9 cellular contexts compared by ENCODE assay signal in the genomic region with DNA sequence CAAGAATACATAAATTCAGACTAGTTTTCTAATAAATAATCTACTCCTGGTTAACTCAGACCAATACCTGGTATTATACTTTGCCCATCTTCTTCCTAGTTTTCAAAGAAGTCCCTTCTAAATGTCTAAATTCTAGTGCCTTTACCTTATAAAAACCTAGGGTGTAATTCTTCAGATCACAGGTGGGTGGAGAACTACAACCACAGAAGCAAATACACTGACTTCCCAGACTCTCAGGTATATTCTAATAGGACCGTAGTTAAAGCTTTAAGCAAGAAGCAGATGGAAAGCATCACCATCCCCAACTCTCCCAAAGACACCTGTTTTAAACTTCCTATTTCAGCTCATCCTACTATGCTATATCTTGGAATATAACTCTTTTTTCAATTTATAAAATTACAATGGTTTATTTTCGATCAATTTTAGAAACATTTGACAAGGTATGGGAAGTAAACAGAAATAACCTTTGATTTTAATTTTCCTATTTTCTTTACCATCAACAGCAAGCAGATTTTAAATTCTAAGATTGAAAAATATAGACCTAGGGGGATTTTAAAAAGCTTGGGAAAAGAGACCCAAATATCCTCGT. TPM values are rescaled to one million over a fixed set of nuclear protein-coding genes. Genes with fewer than 3 reads are reported as not detected.
DNase-seq lines count a peak whose midpoint lies in the region; ATAC-seq, FAIRE-seq and TF ChIP-seq lines count a peak whose summit lies in the region.
"Had no signal": no experiment of that assay in that cellular context is flagged by ENCODE, and none has a peak within 500 bp of the region (broad histone marks: within the 10 kb centered on the region; RNA-seq: fewer than 3 reads in every experiment).

No MANE protein-coding gene starts in this region.

- H3K9ac ChIP-seq in kidney (ENCODE audit: low read length in 2 of 2) = no peak overlapping the region
- H3K9ac ChIP-seq: BLaER1 had no signal

- ATAC-seq in HG02973 (IDR thresholded peaks at IDR 0.05; ENCODE audit: unreplicated experiment) (peak; percentile 39), GM21528 (IDR thresholded peaks at IDR 0.05; ENCODE audit: low FRiP score, unreplicated experiment) (no peak)

- DNase-seq in NCI-H146 (lab: John Stamatoyannopoulos, UW) (peak; percentile 16), NCI-H146 treated with DMSO at 0.1 percent for 48 hours (lab: John Stamatoyannopoulos, UW; ENCODE audit: unreplicated experiment) (no peak), SK-MEL-5 (ENCODE audit: low read depth, low spot score) (peak; percentile 16), kidney (no peak), cortex of kidney (lab: John Stamatoyannopoulos, UW) (no peak), superior temporal gyrus (ENCODE audit: extremely low spot score) (no peak)

- H3K4me3 ChIP-seq in kidney (ENCODE audit: low read length in 2 of 2) = no peak overlapping the region
- H3K4me3 ChIP-seq: BLaER1 had no signal

- TF ChIP-seq CTCF in kidney (IDR thresholded peaks at IDR 0.05; ENCODE audit: borderline replicate concordance, extremely low read depth, insufficient read depth) = peak; percentile 45

- H3K4me1 ChIP-seq in kidney (ENCODE audit: control insufficient read depth in 1 of 2, insufficient read depth in 1 of 2, low read depth in 1 of 2, low read length in 2 of 2) = peaks cover 0 to 13% of the 10 kb centered on the region in 2 donors
- H3K4me1 ChIP-seq: BLaER1 had no signal

- peaks cover 0 to 4% of the 10 kb centered on the region in 2 donors for H3K36me3 ChIP-seq in kidney (ENCODE audit: control insufficient read depth in 1 of 2, insufficient read depth in 2 of 2, low read length in 2 of 2)
- H3K36me3 ChIP-seq: BLaER1 had no signal

- intact Hi-C loops in kidney (cut with DNase I) = no loop called here

- no peak overlapping the region for H3K27ac ChIP-seq in kidney (ENCODE audit: low read depth in 2 of 2, low read length in 2 of 2)
- H3K27ac ChIP-seq: BLaER1 had no signal

- in situ Hi-C loops in SK-MEL-5 (cut with HindIII; ENCODE audit: low pct_unique_long_range_greater_than_20kb, low sequenced_read_pairs) = no loop called here

- H3K9me3 ChIP-seq in kidney (ENCODE audit: control insufficient read depth in 1 of 2, low read length in 2 of 2) = no peaks in the 10 kb centered on the region
- H3K9me3 ChIP-seq: BLaER1 had no signal

- no peak for FAIRE-seq in kidney (lab: Jason Lieb, UNC)

RNA-seq across cellular contexts. Expression of a gene that starts 15.8 kb away (rescaled TPM):
- 0.96 and 1.3 TPM in 2 replicates for total RNA-seq in SK-MEL-5 (2014; rRNA removed; shearing (Covaris generic))
- polyA plus RNA-seq in SK-MEL-5 (2015; cell fraction: cytosol; rRNA removed) = 0.75 and 1.1 TPM in 2 replicates
- 0.22 and 0.51 TPM in 2 replicates for polyA plus RNA-seq in SK-MEL-5 (2015; cell fraction: nucleus; rRNA removed)
- total RNA-seq in kidney = 68.5 TPM
- polyA plus RNA-seq in kidney (ENCODE audit: insufficient read depth, low read depth, low replicate concordance) = 30.4 TPM

Comparison
In these comparisons a context has a peak if more than half of its experiments do, and no peak if none do; other contexts are left out.
1. DNase-seq: peak in NCI-H146 (single experiment) and SK-MEL-5 (single experiment); none in NCI-H146 treated with DMSO at 0.1 percent for 48 hours (single experiment), kidney (single experiment), cortex of kidney (single experiment) and superior temporal gyrus (single experiment).
2. RNA of a gene that starts 15.8 kb away (total RNA-seq): 68.5 TPM in kidney (single experiment); 0.96 to 1.3 TPM in SK-MEL-5; every median in the first group is over 10 times any median in the second.